In genomic region chr7:45259966-45260646, GRCh38 we compare ENCODE assay signal across 8 cellular contexts.
DNase-seq lines count a peak whose midpoint lies in the region; ATAC-seq and TF ChIP-seq lines count a peak whose summit lies in the region.

No MANE protein-coding gene starts in this region.

- WGBS in esophagus muscularis mucosa = 23% methylated on average over 28 of the region's 30 CpGs

- peaks cover 0 to 21% (median 0%) of the 10 kb centered on the region in 4 donors for H3K27me3 ChIP-seq in esophagus muscularis mucosa

- H3K4me3 ChIP-seq in esophagus muscularis mucosa = no peak overlapping the region

- no peak overlapping the region for H3K27ac ChIP-seq in esophagus muscularis mucosa (replicated peaks in 1 of 4)

- H3K36me3 ChIP-seq in esophagus muscularis mucosa = no peaks in the 10 kb centered on the region

- H3K4me1 ChIP-seq in esophagus muscularis mucosa = peaks cover 0 to 10% (median 4%) of the 10 kb centered on the region in 4 donors

- H3K9me3 Mint-ChIP-seq in naive thymus-derived CD8-positive, alpha-beta T cell = peaks cover 0 to 19% (median 6%) of the 10 kb centered on the region in 9 donors
- H3K9me3 Mint-ChIP-seq in stimulated activated memory B cell treated with anti-CD40 and anti-IgM and Interleukin-4, amounts not matched to agents 10 μg/mL and 1 μg/mL and 100 μg/mL, for 72 hours = peaks cover 8% of the 10 kb centered on the region

- peaks cover 0 to 3% (median 0%) of the 10 kb centered on the region in 3 donors for H3K36me3 Mint-ChIP-seq in naive thymus-derived CD8-positive, alpha-beta T cell
- no peaks in the 10 kb centered on the region for H3K36me3 Mint-ChIP-seq in stimulated activated memory B cell treated with anti-CD40 and anti-IgM and Interleukin-4, amounts not matched to agents 10 μg/mL and 1 μg/mL and 100 μg/mL, for 72 hours

- peaks cover 4 to 49% (median 20%) of the 10 kb centered on the region in 5 donors for H3K27me3 Mint-ChIP-seq in naive thymus-derived CD8-positive, alpha-beta T cell
- peaks cover 59% of the 10 kb centered on the region for H3K27me3 Mint-ChIP-seq in stimulated activated memory B cell treated with anti-CD40 and anti-IgM and Interleukin-4, amounts not matched to agents 10 μg/mL and 1 μg/mL and 100 μg/mL, for 72 hours

- H3K4me3 Mint-ChIP-seq in naive thymus-derived CD8-positive, alpha-beta T cell = peak overlapping the region in 2 of 10 donors; percentile 16 to 18
- no peak overlapping the region for H3K4me3 Mint-ChIP-seq in stimulated activated memory B cell treated with anti-CD40 and anti-IgM and Interleukin-4, amounts not matched to agents 10 μg/mL and 1 μg/mL and 100 μg/mL, for 72 hours

- H3K9me3 ChIP-seq in esophagus muscularis mucosa = no peaks in the 10 kb centered on the region

- no peak for TF ChIP-seq EP300 in esophagus muscularis mucosa (IDR thresholded peaks at IDR 0.05)

- TF ChIP-seq CTCF in esophagus muscularis mucosa (IDR thresholded peaks at IDR 0.05) = peak in 2 of 3 experiments; percentile 89 to 99

- intact Hi-C loops in esophagus muscularis mucosa (cut with DNase I) = loop anchor here (1.0 kb wide), 1 partner anchor 106 kb away; no protein-coding TSS in a partner anchor

- peak; percentile 39 for DNase-seq in EH (ENCODE audit: low read depth)
- peak; percentile 78 for DNase-seq in HEK293T (ENCODE audit: extremely low spot score)
- peak; percentile 11 for DNase-seq in NCI-H774 (lab: John Stamatoyannopoulos, UW)
- DNase-seq in activated CD8-positive, alpha-beta memory T cell treated with anti-CD3 and anti-CD28 coated beads, Interleukin-2, amount 50 U/mL, for 48 hours = peak; percentile 98
- DNase-seq in esophagus muscularis mucosa (ENCODE audit: extremely low spot score) = no peak
- peak; percentile 19 to 76 (median 57) for DNase-seq in naive thymus-derived CD8-positive, alpha-beta T cell

- ATAC-seq in naive thymus-derived CD8-positive, alpha-beta T cell = peak; percentile 59 to 72
- peak; percentile 59 for ATAC-seq in stimulated activated memory B cell treated with anti-CD40 and anti-IgM and Interleukin-4, amounts not matched to agents 10 μg/mL and 1 μg/mL and 100 μg/mL, for 72 hours
- no peak for ATAC-seq in GM18517 (IDR thresholded peaks at IDR 0.05; ENCODE audit: unreplicated experiment)

- CTCF ChIA-PET in HEK293T (lab: Yijun Ruan, JAX) = interaction anchor here (0.6 to 1.5 kb wide), 8 partner anchors 9 to 903 kb away, joined by 3 to 10 read pairs (median 4); partner anchors contain the start of gene RAMP3

- TF ChIP-seq POLR2A in esophagus muscularis mucosa (IDR thresholded peaks at IDR 0.05; ENCODE audit: low read depth) = no peak

- peaks cover 0 to 2% (median 0%) of the 10 kb centered on the region in 4 donors for H3K4me1 Mint-ChIP-seq in naive thymus-derived CD8-positive, alpha-beta T cell
- peaks cover 23% of the 10 kb centered on the region for H3K4me1 Mint-ChIP-seq in stimulated activated memory B cell treated with anti-CD40 and anti-IgM and Interleukin-4, amounts not matched to agents 10 μg/mL and 1 μg/mL and 100 μg/mL, for 72 hours

- POLR2A ChIA-PET in HEK293T (lab: Yijun Ruan, JAX) = interaction anchor here (1.2 kb wide), 1 partner anchor 149 kb away, joined by 3 read pairs; the partner anchor contains the start of gene TBRG4
- POLR2A ChIA-PET in naive thymus-derived CD8-positive, alpha-beta T cell (lab: Charles Lee) = no interaction called here

- peak overlapping the region in 1 of 10 donors; percentile 41 for H3K27ac Mint-ChIP-seq in naive thymus-derived CD8-positive, alpha-beta T cell
- no peak overlapping the region for H3K27ac Mint-ChIP-seq in stimulated activated memory B cell treated with anti-CD40 and anti-IgM and Interleukin-4, amounts not matched to agents 10 μg/mL and 1 μg/mL and 100 μg/mL, for 72 hours

TF ChIP-seq in HEK293T, 16 proteins besides CTCF, POLR2A, EP300 and RAD21:
- TF ChIP-seq BHLHE40 (IDR thresholded peaks at IDR 0.05; ENCODE audit: borderline replicate concordance) = no peak
TF ChIP-seq in HEK293T: peak in this region for 0.
